ENCODE assay signal across 10 cellular contexts in genomic region chr7:711967-712600, GRCh38. TPM values are rescaled to one million over a fixed set of nuclear protein-coding genes. Genes with fewer than 3 reads are reported as not detected.
DNase-seq lines count a peak whose midpoint lies in the region; ATAC-seq, FAIRE-seq and TF ChIP-seq lines count a peak whose summit lies in the region.
"Had no signal": no experiment of that assay in that cellular context is flagged by ENCODE, and none has a peak within 500 bp of the region (broad histone marks: within the 10 kb centered on the region; RNA-seq: fewer than 3 reads in every experiment).

No MANE protein-coding gene starts in this region.

- no peak overlapping the region for H3K4me3 Mint-ChIP-seq in activated naive CD8-positive, alpha-beta T cell treated with anti-CD3 and anti-CD28 coated beads for 36 hours
- H3K4me3 Mint-ChIP-seq in activated naive CD8-positive, alpha-beta T cell treated with anti-CD3 and anti-CD28 coated beads, Interleukin-2, amount 50 U/mL, for 24 hours: no peak overlapping the region

- H3K27me3 ChIP-seq in bronchial epithelial cell (ENCODE audit: control insufficient read depth, insufficient read depth, low read length) (no peaks in the 10 kb centered on the region), lung (ENCODE audit: control insufficient read depth, insufficient read depth) (no peaks in the 10 kb centered on the region), thyroid gland (no peaks in the 10 kb centered on the region)

- no peaks in the 10 kb centered on the region for H3K9me3 Mint-ChIP-seq in activated naive CD8-positive, alpha-beta T cell treated with anti-CD3 and anti-CD28 coated beads for 36 hours
- no peaks in the 10 kb centered on the region for H3K9me3 Mint-ChIP-seq in activated naive CD8-positive, alpha-beta T cell treated with anti-CD3 and anti-CD28 coated beads, Interleukin-2, amount 50 U/mL, for 24 hours
- H3K9me3 Mint-ChIP-seq: activated T-helper 2 cell treated with anti-CD3 and anti-CD28 coated beads, Interferon-gamma antibody, Interleukin-2, Interleukin-4, amounts not matched to agents 10 μg/mL and 5 μg/mL and 100 μg/mL, durations not matched to agents 14 hours and 24 hours and 36 hours; CD8-positive, alpha-beta memory T cell had no signal

- H3K4me1 Mint-ChIP-seq in activated naive CD8-positive, alpha-beta T cell treated with anti-CD3 and anti-CD28 coated beads for 36 hours: peaks cover 19% of the 10 kb centered on the region
- peaks cover 14% of the 10 kb centered on the region for H3K4me1 Mint-ChIP-seq in activated naive CD8-positive, alpha-beta T cell treated with anti-CD3 and anti-CD28 coated beads, Interleukin-2, amount 50 U/mL, for 24 hours

- WGBS in lung, 2 donors: 1 to 5% methylated on average over 25 to 80 of the region's 80 CpGs
- 3 to 8% methylated on average over 13 to 20 of the region's 80 CpGs for WGBS in thyroid gland, 2 donors

- H3K27ac ChIP-seq in lung (ENCODE audit: low read depth in 1 of 2, low read length in 1 of 2): peak overlapping the region in 1 of 2 donors; percentile 75
- peak overlapping the region in 2 of 3 donors; percentile 10 to 23 for H3K27ac ChIP-seq in thyroid gland

- H3K36me3 Mint-ChIP-seq in activated naive CD8-positive, alpha-beta T cell treated with anti-CD3 and anti-CD28 coated beads for 36 hours: peaks cover 24% of the 10 kb centered on the region
- H3K36me3 Mint-ChIP-seq in activated naive CD8-positive, alpha-beta T cell treated with anti-CD3 and anti-CD28 coated beads, Interleukin-2, amount 50 U/mL, for 24 hours (ENCODE audit: low read depth): peaks cover 24% of the 10 kb centered on the region

- H3K9me3 ChIP-seq in lung (ENCODE audit: control insufficient read depth in 2 of 2, insufficient read depth in 1 of 2, low read length in 1 of 2): no peaks in the 10 kb centered on the region
- H3K9me3 ChIP-seq in thyroid gland: no peaks in the 10 kb centered on the region

- no peak overlapping the region for H3K27ac Mint-ChIP-seq in activated naive CD8-positive, alpha-beta T cell treated with anti-CD3 and anti-CD28 coated beads for 36 hours
- H3K27ac Mint-ChIP-seq in activated naive CD8-positive, alpha-beta T cell treated with anti-CD3 and anti-CD28 coated beads, Interleukin-2, amount 50 U/mL, for 24 hours: no peak overlapping the region
- H3K27ac Mint-ChIP-seq: activated T-helper 2 cell treated with anti-CD3 and anti-CD28 coated beads, Interferon-gamma antibody, Interleukin-2, Interleukin-4, amounts not matched to agents 10 μg/mL and 5 μg/mL and 100 μg/mL, durations not matched to agents 14 hours and 24 hours and 36 hours; CD8-positive, alpha-beta memory T cell had no signal

- FAIRE-seq in bronchial epithelial cell (lab: Jason Lieb, UNC): no peak

- H3K36me3 ChIP-seq in bronchial epithelial cell (ENCODE audit: control insufficient read depth, insufficient read depth, low read length) (no peaks in the 10 kb centered on the region), lung (ENCODE audit: control insufficient read depth in 2 of 2, insufficient read depth in 2 of 2, low read length in 2 of 2) (no peaks in the 10 kb centered on the region), thyroid gland (no peaks in the 10 kb centered on the region)

- H3K27me3 Mint-ChIP-seq in activated naive CD8-positive, alpha-beta T cell treated with anti-CD3 and anti-CD28 coated beads for 36 hours: no peaks in the 10 kb centered on the region
- no peaks in the 10 kb centered on the region for H3K27me3 Mint-ChIP-seq in activated naive CD8-positive, alpha-beta T cell treated with anti-CD3 and anti-CD28 coated beads, Interleukin-2, amount 50 U/mL, for 24 hours

- H3K4me3 ChIP-seq in bronchial epithelial cell (ENCODE audit: low read depth, low read length) (peak overlapping the region; percentile 16), lung (peak overlapping the region; percentile 45), thyroid gland (replicated peaks in 1 of 3) (peak overlapping the region in 1 of 3 donors; percentile 66)

- intact Hi-C loops in thyroid gland (cut with DNase I): no loop called here

- peak; percentile 42 for DNase-seq in activated naive CD8-positive, alpha-beta T cell treated with anti-CD3 and anti-CD28 coated beads for 36 hours
- no peak for DNase-seq in activated naive CD8-positive, alpha-beta T cell treated with anti-CD3 and anti-CD28 coated beads, Interleukin-2, amount 50 U/mL, for 24 hours
- no peak for DNase-seq in bronchial epithelial cell (ENCODE audit: low read depth)
- DNase-seq in lung (ENCODE audit: low spot score): no peak
- DNase-seq in thyroid gland: no peak
- DNase-seq in cortex of kidney (lab: John Stamatoyannopoulos, UW): no peak
- no peak for DNase-seq in glomerular visceral epithelial cell (ENCODE audit: extremely low spot score)
- DNase-seq in NK-92 (lab: John Stamatoyannopoulos, UW; ENCODE audit: unreplicated experiment): no peak

- no peak for TF ChIP-seq POLR2A in thyroid gland (IDR thresholded peaks at IDR 0.05)

- ATAC-seq in activated naive CD8-positive, alpha-beta T cell treated with anti-CD3 and anti-CD28 coated beads, Interleukin-2, amount 50 U/mL, for 24 hours: no peak
- ATAC-seq in lung (ENCODE audit: insufficient read depth, low FRiP score): no peak

- TF ChIP-seq CTCF in bronchial epithelial cell (IDR thresholded peaks at IDR 0.05; ENCODE audit: insufficient read depth, low read length, severe bottlenecking): no peak
- no peak for TF ChIP-seq CTCF in lung (IDR thresholded peaks at IDR 0.05; ENCODE audit: control extremely low read depth, extremely low read depth)
- TF ChIP-seq CTCF in thyroid gland (IDR thresholded peaks at IDR 0.05): no peak

- H3K4me1 ChIP-seq in lung (ENCODE audit: control insufficient read depth in 2 of 2, insufficient read depth in 2 of 2, low read length in 2 of 2) (peaks cover 0 to 2% of the 10 kb centered on the region in 2 donors), thyroid gland (peaks cover 4 to 8% of the 10 kb centered on the region in 2 donors)

RNA-seq across cellular contexts. Expression of gene DNAAF5, which starts 14.4 kb away (rescaled TPM):
- 10 to 100 TPM; 46.8 to 48.5 TPM for total RNA-seq in activated naive CD8-positive, alpha-beta T cell treated with anti-CD3 and anti-CD28 coated beads for 36 hours
- total RNA-seq in bronchial epithelial cell: 9.6 and 9.7 TPM in 2 replicates
- total RNA-seq in lung: 10 to 100 TPM; 20.9 to 30.2 TPM
- 10 to 100 TPM; 10.2 to 16.4 TPM for polyA plus RNA-seq in lung
- total RNA-seq in thyroid gland: 10 to 100 TPM; 20.2 to 40.7 (median 34.0) TPM

RNA-seq across cellular contexts. Expression of gene PRKAR1B, which starts 15.0 kb away (rescaled TPM):
- 10 to 100 TPM; 38.1 to 40.2 TPM for total RNA-seq in activated naive CD8-positive, alpha-beta T cell treated with anti-CD3 and anti-CD28 coated beads for 36 hours
- total RNA-seq in bronchial epithelial cell: 7.4 and 14.0 TPM in 2 replicates
- total RNA-seq in lung: 10 to 100 TPM; 14.7 to 32.0 TPM
- 10 to 100 TPM; 11.3 to 17.8 TPM for polyA plus RNA-seq in lung
- total RNA-seq in thyroid gland: 10 to 100 TPM in 3 of 4 donors, 1 to 10 TPM in 1; 7.3 to 15.6 (median 12.3) TPM
